Comparison of ENCODE assay signal across 17 cellular contexts in genomic region chr6:17269840-17270239, GRCh38. TPM values are rescaled to one million over a fixed set of nuclear protein-coding genes. Genes with fewer than 3 reads are reported as not detected.
DNase-seq lines count a peak whose midpoint lies in the region; ATAC-seq, FAIRE-seq and TF ChIP-seq lines count a peak whose summit lies in the region.
"Had no signal": no experiment of that assay in that cellular context is flagged by ENCODE, and none has a peak within 500 bp of the region (broad histone marks: within the 10 kb centered on the region; RNA-seq: fewer than 3 reads in every experiment).

No MANE protein-coding gene starts in this region.

- TF ChIP-seq POLR2A in suprapubic skin (IDR thresholded peaks at IDR 0.05): no peak

- H3K27ac ChIP-seq in osteoblast (ENCODE audit: low read depth, low read length) (peak overlapping the region; percentile 54), suprapubic skin (no peak overlapping the region)

- no peak for TF ChIP-seq CTCF in AG10803 (conservative IDR thresholded peaks at IDR 0.05; ENCODE audit: low read length)
- no peak for TF ChIP-seq CTCF in fibroblast of mammary gland (conservative IDR thresholded peaks at IDR 0.05; ENCODE audit: control insufficient read depth, insufficient read depth, low read depth, low read length)
- no peak for TF ChIP-seq CTCF in osteoblast (IDR thresholded peaks at IDR 0.05; ENCODE audit: extremely low read depth, low read depth, low read length)
- no peak for TF ChIP-seq CTCF in suprapubic skin (IDR thresholded peaks at IDR 0.05)

- H3K9me3 ChIP-seq in osteoblast (ENCODE audit: low read depth, low read length): no peaks in the 10 kb centered on the region
- H3K9me3 ChIP-seq in suprapubic skin: no peaks in the 10 kb centered on the region
- H3K9me3 ChIP-seq: uterus had no signal

- H3K4me2 ChIP-seq in osteoblast (ENCODE audit: insufficient read depth, low read length): no peak overlapping the region

- no peaks in the 10 kb centered on the region for H3K36me3 ChIP-seq in osteoblast (ENCODE audit: insufficient read depth, low read length)
- no peaks in the 10 kb centered on the region for H3K36me3 ChIP-seq in suprapubic skin
- H3K36me3 ChIP-seq: uterus had no signal

- H3K4me3 ChIP-seq in AG10803 (ENCODE audit: low read length): no peak overlapping the region
- H3K4me3 ChIP-seq in fibroblast of mammary gland (ENCODE audit: control insufficient read depth, low read depth, low read length): no peak overlapping the region
- H3K4me3 ChIP-seq in osteoblast (ENCODE audit: insufficient read depth, low read length): no peak overlapping the region
- no peak overlapping the region for H3K4me3 ChIP-seq in suprapubic skin
- H3K4me3 ChIP-seq: uterus had no signal

- H3K79me2 ChIP-seq in osteoblast (ENCODE audit: insufficient read depth, low read length): no peaks in the 10 kb centered on the region

- FAIRE-seq in RCC 7860 (lab: Jason Lieb, UNC): no peak
- FAIRE-seq: islet of Langerhans had no signal

- DNase-seq in AG10803 (ENCODE audit: low read depth) (peak; percentile 63), RCC 7860 (ENCODE audit: low spot score) (peak; percentile 17), fibroblast of mammary gland (ENCODE audit: low read depth) (peak; percentile 17), osteoblast (ENCODE audit: insufficient read length, low spot score, missing footprints) (peak; percentile 48), suprapubic skin (ENCODE audit: low spot score in 2 of 2) (no peak), superior temporal gyrus (ENCODE audit: extremely low spot score) (no peak)
- DNase-seq: activated CD8-positive, alpha-beta memory T cell treated with anti-CD3 and anti-CD28 coated beads, Interleukin-2, amount 10 ng/mL, durations not matched to agents 7 days and 5 days; activated gamma-delta T cell treated with Interleukin-2 at 50 U/mL for 16 hours; aorta; NCI-H2081; NCI-H69; OCI-M1; T-helper 9 cell; uterus had no signal

- H2AFZ ChIP-seq in osteoblast (ENCODE audit: low read length): peak overlapping the region; percentile 63

- TF ChIP-seq EP300 in suprapubic skin (IDR thresholded peaks at IDR 0.05): no peak

- ATAC-seq in GM19455 (IDR thresholded peaks at IDR 0.05; ENCODE audit: unreplicated experiment): no peak
- ATAC-seq in SK-N-SH treated with all-trans-retinoic acid at 6 μM for 48 hours: no peak; the same call in 2 of the 3 replicates
- ATAC-seq: activated CD8-positive, alpha-beta memory T cell treated with anti-CD3 and anti-CD28 coated beads, Interleukin-2, amount 10 ng/mL, durations not matched to agents 7 days and 5 days had no signal

- H4K20me1 ChIP-seq in osteoblast (ENCODE audit: insufficient read depth, low read length): no peaks in the 10 kb centered on the region

- WGBS in suprapubic skin: 68% methylated on average over 3 of the region's 3 CpGs

- H3K27me3 ChIP-seq in osteoblast (ENCODE audit: insufficient read depth, low read length) (no peaks in the 10 kb centered on the region), suprapubic skin (no peaks in the 10 kb centered on the region)
- H3K27me3 ChIP-seq: uterus had no signal

- peaks cover 11% of the 10 kb centered on the region for H3K4me1 ChIP-seq in osteoblast (ENCODE audit: insufficient read depth, low read length)
- no peaks in the 10 kb centered on the region for H3K4me1 ChIP-seq in suprapubic skin
- H3K4me1 ChIP-seq: uterus had no signal

TF ChIP-seq in SK-N-SH treated with all-trans-retinoic acid at 6 μM for 48 hours, 23 proteins besides CTCF, POLR2A, EP300 and RAD21:
- TF ChIP-seq ZNF70 (CRISPR knock-in tag; IDR thresholded peaks at IDR 0.05): no peak
- no peak for TF ChIP-seq ZNF8 (CRISPR knock-in tag; IDR thresholded peaks at IDR 0.05)
- TF ChIP-seq, protein P1, sequence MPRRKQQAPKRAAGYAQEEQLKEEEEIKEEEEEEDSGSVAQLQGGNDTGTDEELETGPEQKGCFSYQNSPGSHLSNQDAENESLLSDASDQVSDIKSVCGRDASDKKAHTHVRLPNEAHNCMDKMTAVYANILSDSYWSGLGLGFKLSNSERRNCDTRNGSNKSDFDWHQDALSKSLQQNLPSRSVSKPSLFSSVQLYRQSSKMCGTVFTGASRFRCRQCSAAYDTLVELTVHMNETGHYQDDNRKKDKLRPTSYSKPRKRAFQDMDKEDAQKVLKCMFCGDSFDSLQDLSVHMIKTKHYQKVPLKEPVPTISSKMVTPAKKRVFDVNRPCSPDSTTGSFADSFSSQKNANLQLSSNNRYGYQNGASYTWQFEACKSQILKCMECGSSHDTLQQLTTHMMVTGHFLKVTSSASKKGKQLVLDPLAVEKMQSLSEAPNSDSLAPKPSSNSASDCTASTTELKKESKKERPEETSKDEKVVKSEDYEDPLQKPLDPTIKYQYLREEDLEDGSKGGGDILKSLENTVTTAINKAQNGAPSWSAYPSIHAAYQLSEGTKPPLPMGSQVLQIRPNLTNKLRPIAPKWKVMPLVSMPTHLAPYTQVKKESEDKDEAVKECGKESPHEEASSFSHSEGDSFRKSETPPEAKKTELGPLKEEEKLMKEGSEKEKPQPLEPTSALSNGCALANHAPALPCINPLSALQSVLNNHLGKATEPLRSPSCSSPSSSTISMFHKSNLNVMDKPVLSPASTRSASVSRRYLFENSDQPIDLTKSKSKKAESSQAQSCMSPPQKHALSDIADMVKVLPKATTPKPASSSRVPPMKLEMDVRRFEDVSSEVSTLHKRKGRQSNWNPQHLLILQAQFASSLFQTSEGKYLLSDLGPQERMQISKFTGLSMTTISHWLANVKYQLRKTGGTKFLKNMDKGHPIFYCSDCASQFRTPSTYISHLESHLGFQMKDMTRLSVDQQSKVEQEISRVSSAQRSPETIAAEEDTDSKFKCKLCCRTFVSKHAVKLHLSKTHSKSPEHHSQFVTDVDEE (CRISPR knock-in tag; IDR thresholded peaks at IDR 0.05): no peak
- TF ChIP-seq ZC3H10 (CRISPR knock-in tag; IDR thresholded peaks at IDR 0.05): no peak
- TF ChIP-seq ESRRG (CRISPR knock-in tag; IDR thresholded peaks at IDR 0.05): no peak
- TF ChIP-seq TCF4 (CRISPR knock-in tag; IDR thresholded peaks at IDR 0.05; ENCODE audit: borderline replicate concordance): no peak
- TF ChIP-seq GLIS3 (CRISPR knock-in tag; IDR thresholded peaks at IDR 0.05): no peak
- TF ChIP-seq POU6F1 (CRISPR knock-in tag; IDR thresholded peaks at IDR 0.05; ENCODE audit: borderline replicate concordance, low read depth): no peak
- TF ChIP-seq ZNF565 (CRISPR knock-in tag; conservative IDR thresholded peaks at IDR 0.05; ENCODE audit: low read depth): no peak
- TF ChIP-seq OSR1 (CRISPR knock-in tag; IDR thresholded peaks at IDR 0.05): no peak
- TF ChIP-seq CSDC2 (CRISPR knock-in tag; IDR thresholded peaks at IDR 0.05): no peak
- TF ChIP-seq RARB (CRISPR knock-in tag; IDR thresholded peaks at IDR 0.05): no peak
- TF ChIP-seq TOX (CRISPR knock-in tag; IDR thresholded peaks at IDR 0.05; ENCODE audit: borderline replicate concordance): no peak
- TF ChIP-seq SNAI2 (CRISPR knock-in tag; IDR thresholded peaks at IDR 0.05): no peak
- TF ChIP-seq, protein P2, sequence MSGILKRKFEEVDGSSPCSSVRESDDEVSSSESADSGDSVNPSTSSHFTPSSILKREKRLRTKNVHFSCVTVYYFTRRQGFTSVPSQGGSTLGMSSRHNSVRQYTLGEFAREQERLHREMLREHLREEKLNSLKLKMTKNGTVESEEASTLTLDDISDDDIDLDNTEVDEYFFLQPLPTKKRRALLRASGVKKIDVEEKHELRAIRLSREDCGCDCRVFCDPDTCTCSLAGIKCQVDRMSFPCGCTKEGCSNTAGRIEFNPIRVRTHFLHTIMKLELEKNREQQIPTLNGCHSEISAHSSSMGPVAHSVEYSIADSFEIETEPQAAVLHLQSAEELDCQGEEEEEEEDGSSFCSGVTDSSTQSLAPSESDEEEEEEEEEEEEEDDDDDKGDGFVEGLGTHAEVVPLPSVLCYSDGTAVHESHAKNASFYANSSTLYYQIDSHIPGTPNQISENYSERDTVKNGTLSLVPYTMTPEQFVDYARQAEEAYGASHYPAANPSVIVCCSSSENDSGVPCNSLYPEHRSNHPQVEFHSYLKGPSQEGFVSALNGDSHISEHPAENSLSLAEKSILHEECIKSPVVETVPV (CRISPR knock-in tag; IDR thresholded peaks at IDR 0.05): no peak
TF ChIP-seq in SK-N-SH treated with all-trans-retinoic acid at 6 μM for 48 hours: peak in this region for 0.

RNA-seq across cellular contexts. Expression of gene RBM24, which starts 11.3 kb away (rescaled TPM):
- total RNA-seq in osteoblast: 0.59 and 1.4 TPM in 2 replicates
- total RNA-seq in suprapubic skin: 1 to 10 TPM in 2 of 4 donors, under 1 TPM in 2; 0.21 to 3.1 (median 0.76) TPM
- total RNA-seq: activated CD8-positive, alpha-beta memory T cell treated with anti-CD3 and anti-CD28 coated beads, Interleukin-2, amount 10 ng/mL, durations not matched to agents 7 days and 5 days had no signal

Comparison
In these comparisons a context has a peak if more than half of its experiments do, and no peak if none do; other contexts are left out.
1. DNase-seq: peak in AG10803 (single experiment), RCC 7860 (single experiment), fibroblast of mammary gland (single experiment) and osteoblast (single experiment); none in suprapubic skin (0 of 2) and superior temporal gyrus (single experiment).